In genomic region chr6:34829137-34829536, GRCh38 we compare ENCODE assay signal across 1 cellular context.
TF ChIP-seq lines count a peak whose summit lies in the region.

No MANE protein-coding gene starts in this region.

TF ChIP-seq in HepG2, 621 proteins besides CTCF, POLR2A, EP300 and RAD21:
- TF ChIP-seq SNAPC5 (CRISPR knock-in tag; IDR thresholded peaks at IDR 0.05; ENCODE audit: borderline replicate concordance), result no peak
- TF ChIP-seq SRSF9 (IDR thresholded peaks at IDR 0.05; ENCODE audit: borderline replicate concordance, insufficient read depth, low read depth, low read length, poor library complexity, severe bottlenecking), result no peak
- TF ChIP-seq, protein P1, sequence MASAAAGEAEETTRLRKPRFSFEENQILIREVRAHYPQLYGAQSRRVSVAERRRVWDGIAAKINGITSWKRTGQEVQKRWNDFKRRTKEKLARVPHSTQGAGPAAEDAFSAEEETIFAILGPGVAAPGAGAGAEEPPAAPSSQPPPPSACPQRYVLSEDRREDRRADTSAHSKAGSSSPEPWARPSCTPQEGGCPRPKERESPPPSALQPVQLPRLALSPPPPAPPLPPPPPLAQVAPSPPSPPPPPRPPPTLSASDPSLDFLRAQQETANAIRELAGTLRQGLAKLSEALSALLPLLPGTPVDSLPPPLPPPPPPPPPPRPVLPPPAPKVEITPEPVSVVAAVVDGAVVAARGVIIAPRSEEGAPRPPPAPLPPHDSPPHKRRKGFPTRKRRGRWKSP (CRISPR knock-in tag; IDR thresholded peaks at IDR 0.05), result no peak
- no peak for TF ChIP-seq KDM1A (CRISPR knock-in tag; IDR thresholded peaks at IDR 0.05)
- no peak for TF ChIP-seq ZNF724P (CRISPR knock-in tag; IDR thresholded peaks at IDR 0.05; ENCODE audit: borderline replicate concordance)
TF ChIP-seq in HepG2: peak in this region for 0.
